In the genomic region with DNA sequence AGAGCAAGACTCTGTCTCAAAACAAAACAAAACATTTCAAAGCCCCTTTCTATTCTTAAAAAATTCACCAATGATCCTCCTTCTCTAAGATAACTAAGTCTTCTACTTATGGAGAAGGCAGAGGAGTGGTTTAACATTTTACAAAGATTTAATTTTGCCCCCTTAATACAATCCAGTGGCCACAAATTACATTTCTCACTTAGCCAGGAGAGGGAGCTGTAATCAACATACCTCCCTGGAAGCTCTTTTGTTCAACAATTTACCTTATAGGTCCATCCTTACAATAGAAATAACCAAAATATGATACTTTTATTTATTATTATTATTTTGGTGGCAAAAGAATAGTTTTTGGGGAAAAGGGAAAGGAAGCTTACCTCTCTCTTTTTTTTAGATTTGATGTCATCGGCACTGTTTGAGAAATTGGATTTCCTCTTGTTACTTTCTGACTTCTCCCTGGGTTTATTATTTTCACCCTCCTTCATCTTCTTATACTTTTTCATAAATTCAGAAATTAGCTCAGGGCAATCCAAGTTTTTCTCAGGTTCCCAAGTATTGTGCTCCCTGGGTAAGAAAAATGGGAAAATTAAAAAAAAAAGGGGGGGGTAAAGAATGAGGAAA, we compare ENCODE assay signal across 9 cellular contexts. TPM values are rescaled to one million over a fixed set of nuclear protein-coding genes. Genes with fewer than 3 reads are reported as not detected.
DNase-seq lines count a peak whose midpoint lies in the region; ATAC-seq and TF ChIP-seq lines count a peak whose summit lies in the region.
"Had no signal": no experiment of that assay in that cellular context is flagged by ENCODE, and none has a peak within 500 bp of the region (broad histone marks: within the 10 kb centered on the region; RNA-seq: fewer than 3 reads in every experiment).

No MANE protein-coding gene starts in this region.

- H3K4me1 Mint-ChIP-seq in activated T-helper 2 cell treated with anti-CD3 and anti-CD28 coated beads, Interferon-gamma antibody, Interleukin-2, Interleukin-4, amounts not matched to agents 10 μg/mL and 5 μg/mL and 100 μg/mL, durations not matched to agents 14 hours and 24 hours and 36 hours (ENCODE audit: low read depth), result peaks cover 10% of the 10 kb centered on the region

- H3K9me3 ChIP-seq in SJCRH30 (replicated peaks) (no peaks in the 10 kb centered on the region), ovary (no peaks in the 10 kb centered on the region)

- H3K4me3 Mint-ChIP-seq in activated T-helper 2 cell treated with anti-CD3 and anti-CD28 coated beads, Interferon-gamma antibody, Interleukin-2, Interleukin-4, amounts not matched to agents 10 μg/mL and 5 μg/mL and 100 μg/mL, durations not matched to agents 14 hours and 24 hours and 36 hours (ENCODE audit: low read depth), result no peak overlapping the region
- H3K4me3 Mint-ChIP-seq: CD8-positive, alpha-beta memory T cell had no signal

- ATAC-seq in HG03095 (IDR thresholded peaks at IDR 0.05; ENCODE audit: unreplicated experiment), result no peak

- H3K9me3 Mint-ChIP-seq in activated T-helper 2 cell treated with anti-CD3 and anti-CD28 coated beads, Interferon-gamma antibody, Interleukin-2, Interleukin-4, amounts not matched to agents 10 μg/mL and 5 μg/mL and 100 μg/mL, durations not matched to agents 14 hours and 24 hours and 36 hours, result no peaks in the 10 kb centered on the region
- H3K9me3 Mint-ChIP-seq: CD8-positive, alpha-beta memory T cell had no signal

- no peak for TF ChIP-seq EP300 in ovary (IDR thresholded peaks at IDR 0.05)

- DNase-seq in NCI-H1105 treated with DMSO at 0.1 percent for 48 hours (lab: John Stamatoyannopoulos, UW) (peak; percentile 19), NCI-H1105 (lab: John Stamatoyannopoulos, UW) (no peak), HT-29 (ENCODE audit: low spot score) (peak; percentile 75), SJCRH30 (peak; percentile 11 to 65), erythroblast (lab: John Stamatoyannopoulos, UW) (peak; percentile 53 to 71), ovary (no peak)
- DNase-seq in activated T-helper 2 cell treated with anti-CD3 and anti-CD28 coated beads, Interferon-gamma antibody, Interleukin-2, Interleukin-4, amounts not matched to agents 10 μg/mL and 5 μg/mL and 100 μg/mL, durations not matched to agents 14 hours and 24 hours and 36 hours (ENCODE audit: low spot score), result no peak

- 92 to 100% (median 97%) methylated on average over 1 of the region's 1 CpG for WGBS in ovary, 3 donors

- no peaks in the 10 kb centered on the region for H3K27me3 ChIP-seq in SJCRH30
- no peaks in the 10 kb centered on the region for H3K27me3 ChIP-seq in ovary

- TF ChIP-seq CTCF in ovary (IDR thresholded peaks at IDR 0.05), result peak; percentile 13 to 35 (median 30)

- H3K4me1 ChIP-seq in SJCRH30 (no peaks in the 10 kb centered on the region), ovary (ENCODE audit: insufficient read depth) (peaks cover 6% of the 10 kb centered on the region)

- intact Hi-C loops in ovary (cut with DNase I), result loop anchor here in 1 of 4 donors (10.0 kb wide), 1 partner anchor 73 kb away; a partner anchor contains a TSS
- intact Hi-C loops in activated T-helper 2 cell treated with anti-CD3 and anti-CD28 coated beads, Interferon-gamma antibody, Interleukin-2, Interleukin-4, amounts not matched to agents 10 μg/mL and 5 μg/mL and 100 μg/mL, durations not matched to agents 14 hours and 24 hours and 36 hours (cut with micrococcal nuclease), result no loop called here

- H3K36me3 ChIP-seq in SJCRH30 (peaks cover 82% of the 10 kb centered on the region), ovary (no peaks in the 10 kb centered on the region)

- H3K27ac ChIP-seq in SJCRH30 (no peak overlapping the region), ovary (no peak overlapping the region)

- no peak overlapping the region for H3K27ac Mint-ChIP-seq in activated T-helper 2 cell treated with anti-CD3 and anti-CD28 coated beads, Interferon-gamma antibody, Interleukin-2, Interleukin-4, amounts not matched to agents 10 μg/mL and 5 μg/mL and 100 μg/mL, durations not matched to agents 14 hours and 24 hours and 36 hours

- H3K36me3 Mint-ChIP-seq in activated T-helper 2 cell treated with anti-CD3 and anti-CD28 coated beads, Interferon-gamma antibody, Interleukin-2, Interleukin-4, amounts not matched to agents 10 μg/mL and 5 μg/mL and 100 μg/mL, durations not matched to agents 14 hours and 24 hours and 36 hours (ENCODE audit: low read depth), result peaks cover 64% of the 10 kb centered on the region

- no peak overlapping the region for H3K4me3 ChIP-seq in SJCRH30
- no peak overlapping the region for H3K4me3 ChIP-seq in ovary

- no peak for TF ChIP-seq POLR2A in erythroblast (IDR thresholded peaks at IDR 0.05; ENCODE audit: low read length)
- no peak for TF ChIP-seq POLR2A in ovary (IDR thresholded peaks at IDR 0.05)

- no peaks in the 10 kb centered on the region for H3K27me3 Mint-ChIP-seq in activated T-helper 2 cell treated with anti-CD3 and anti-CD28 coated beads, Interferon-gamma antibody, Interleukin-2, Interleukin-4, amounts not matched to agents 10 μg/mL and 5 μg/mL and 100 μg/mL, durations not matched to agents 14 hours and 24 hours and 36 hours (ENCODE audit: low read depth)
- H3K27me3 Mint-ChIP-seq: CD8-positive, alpha-beta memory T cell had no signal

RNA-seq across cellular contexts. Expression of a gene that starts 28.1 kb away (rescaled TPM):
- total RNA-seq in HT-29 (2014; rRNA removed; shearing (Covaris generic)), result 16.7 and 18.3 TPM in 2 replicates
- total RNA-seq in SJCRH30 (2014; rRNA removed; shearing (Covaris generic)), result 140 and 158 TPM in 2 replicates
- total RNA-seq in ovary, result 100 to 1,000 TPM in 4 of 7 donors, 10 to 100 TPM in 3; 30.3 to 119 (median 103) TPM
- polyA plus RNA-seq in ovary, result 10 to 100 TPM; 14.3 to 47.6 TPM
- 98.1 and 100 TPM in 2 replicates for total RNA-seq in activated T-helper 2 cell treated with anti-CD3 and anti-CD28 coated beads, Interferon-gamma antibody, Interleukin-2, Interleukin-4, amounts not matched to agents 10 μg/mL and 5 μg/mL and 100 μg/mL, durations not matched to agents 14 hours and 24 hours and 36 hours

RNA-seq across cellular contexts. Expression of a gene that starts 28.8 kb away (rescaled TPM):
- total RNA-seq in HT-29 (2014; rRNA removed; shearing (Covaris generic)), result 283 and 287 TPM in 2 replicates
- 1,766 and 1,801 TPM in 2 replicates for total RNA-seq in SJCRH30 (2014; rRNA removed; shearing (Covaris generic))
- 1,000 to 10,000 TPM in 5 of 7 donors, 100 to 1,000 TPM in 2; 586 to 2,586 (median 2,385) TPM for total RNA-seq in ovary
- 1,000 to 10,000 TPM; 2,375 to 2,506 TPM for polyA plus RNA-seq in ovary
- 1,977 and 2,036 TPM in 2 replicates for total RNA-seq in activated T-helper 2 cell treated with anti-CD3 and anti-CD28 coated beads, Interferon-gamma antibody, Interleukin-2, Interleukin-4, amounts not matched to agents 10 μg/mL and 5 μg/mL and 100 μg/mL, durations not matched to agents 14 hours and 24 hours and 36 hours

RNA-seq across cellular contexts. Expression of a gene that starts 49.0 kb away (rescaled TPM):
- 0.20 TPM in 1 of 2 replicates, not detected in the other for total RNA-seq in HT-29 (2014; rRNA removed; shearing (Covaris generic))
- not detected in 2 replicates for total RNA-seq in SJCRH30 (2014; rRNA removed; shearing (Covaris generic))
- total RNA-seq in ovary, result under 1 TPM in 5 of 7 donors, not detected in 2; 0.11 to 0.54 (median 0.33) TPM
- polyA plus RNA-seq in ovary, result under 1 TPM; 0.05 to 0.43 TPM
- total RNA-seq in activated T-helper 2 cell treated with anti-CD3 and anti-CD28 coated beads, Interferon-gamma antibody, Interleukin-2, Interleukin-4, amounts not matched to agents 10 μg/mL and 5 μg/mL and 100 μg/mL, durations not matched to agents 14 hours and 24 hours and 36 hours, result not detected in 2 replicates
- total RNA-seq: CD8-positive, alpha-beta memory T cell had no signal
- polyA plus RNA-seq: CD8-positive, alpha-beta memory T cell had no signal

Comparison
In these comparisons a context has a peak if more than half of its experiments do, and no peak if none do; other contexts are left out.
1. DNase-seq: peak in NCI-H1105 treated with DMSO at 0.1 percent for 48 hours (single experiment), HT-29 (single experiment), SJCRH30 (2 of 2) and erythroblast (2 of 2); none in NCI-H1105 (single experiment), ovary (0 of 5) and activated T-helper 2 cell treated with anti-CD3 and anti-CD28 coated beads, Interferon-gamma antibody, Interleukin-2, Interleukin-4, amounts not matched to agents 10 μg/mL and 5 μg/mL and 100 μg/mL, durations not matched to agents 14 hours and 24 hours and 36 hours (single experiment).